13 cellular contexts compared by ENCODE assay signal in genomic region chr12:3119745-3120660, GRCh38. TPM values are rescaled to one million over a fixed set of nuclear protein-coding genes. Genes with fewer than 3 reads are reported as not detected.
DNase-seq lines count a peak whose midpoint lies in the region; ATAC-seq, FAIRE-seq and TF ChIP-seq lines count a peak whose summit lies in the region.
"Had no signal": no experiment of that assay in that cellular context is flagged by ENCODE, and none has a peak within 500 bp of the region (broad histone marks: within the 10 kb centered on the region; RNA-seq: fewer than 3 reads in every experiment).

No MANE protein-coding gene starts in this region.

- TF ChIP-seq CTCF in choroid plexus epithelial cell (conservative IDR thresholded peaks at IDR 0.05; ENCODE audit: low read depth, low read length) (no peak), keratinocyte (optimal IDR thresholded peaks at IDR 0.05 in 1 of 3, IDR thresholded peaks at IDR 0.05 in 1 of 3, conservative IDR thresholded peaks at IDR 0.05 in 1 of 3; ENCODE audit: extremely low read depth in 1 of 3, insufficient read depth in 2 of 3, low read length in 3 of 3) (no peak), suprapubic skin (IDR thresholded peaks at IDR 0.05) (no peak)

- no peaks in the 10 kb centered on the region for H3K9me1 ChIP-seq in keratinocyte (ENCODE audit: control insufficient read depth, extremely low read depth, insufficient read depth, low read length)

- no peaks in the 10 kb centered on the region for H3K9me3 ChIP-seq in keratinocyte (ENCODE audit: control insufficient read depth, low read depth, low read length)
- H3K9me3 ChIP-seq in suprapubic skin: no peaks in the 10 kb centered on the region
- H3K9me3 ChIP-seq: SJSA1 had no signal

- peak; percentile 20 for DNase-seq in choroid plexus epithelial cell (ENCODE audit: low read depth)
- DNase-seq in keratinocyte (ENCODE audit: low read depth, low spot score): no peak
- no peak for DNase-seq in suprapubic skin (ENCODE audit: low spot score in 2 of 2)
- DNase-seq in H54 (ENCODE audit: insufficient read length, low spot score): no peak
- no peak for DNase-seq in activated T-cell treated with anti-CD3 and anti-CD28 coated beads, Interleukin-2, amount 50 U/mL, for 72 hours
- no peak for DNase-seq in immature natural killer cell
- DNase-seq in T1000 (lab: John Stamatoyannopoulos, UW): no peak
- DNase-seq: activated T-cell treated with anti-CD3 and anti-CD28 coated beads, Interleukin-2, amount 50 U/mL, for 1 hour; naive thymus-derived CD4-positive, alpha-beta T cell; NCI-H1417 treated with DMSO at 0.1 percent for 48 hours had no signal

- H3K4me1 Mint-ChIP-seq in activated T-cell treated with anti-CD3 and anti-CD28 coated beads, Interleukin-2, amount 50 U/mL, for 72 hours (ENCODE audit: low read depth): peaks cover 21% of the 10 kb centered on the region
- peaks cover 0 to 5% of the 10 kb centered on the region in 2 donors for H3K4me1 Mint-ChIP-seq in immature natural killer cell

- ATAC-seq in activated T-cell treated with anti-CD3 and anti-CD28 coated beads, Interleukin-2, amount 50 U/mL, for 72 hours (replicated peaks in 1 of 2): no peak
- ATAC-seq: naive thymus-derived CD4-positive, alpha-beta T cell had no signal

- peak overlapping the region; percentile 80 for H3K4me2 ChIP-seq in keratinocyte (ENCODE audit: control insufficient read depth, extremely low read depth, insufficient read depth, low read depth, low read length)

- no peaks in the 10 kb centered on the region for H4K20me1 ChIP-seq in keratinocyte (ENCODE audit: control insufficient read depth, extremely low read depth, insufficient read depth, low read length)

- H3K4me1 ChIP-seq in keratinocyte (ENCODE audit: control insufficient read depth, extremely low read depth, insufficient read depth, low read length): peaks cover 62% of the 10 kb centered on the region
- H3K4me1 ChIP-seq in suprapubic skin: peaks cover 47% of the 10 kb centered on the region

- H3K36me3 ChIP-seq in keratinocyte (ENCODE audit: control insufficient read depth in 2 of 2, extremely low read depth in 1 of 2, insufficient read depth in 2 of 2, low read length in 2 of 2) (no peaks in the 10 kb centered on the region), suprapubic skin (no peaks in the 10 kb centered on the region)
- H3K36me3 ChIP-seq: SJSA1 had no signal

- no peak for TF ChIP-seq EP300 in Ishikawa (IDR thresholded peaks at IDR 0.05; ENCODE audit: borderline replicate concordance)
- no peak for TF ChIP-seq EP300 in suprapubic skin (IDR thresholded peaks at IDR 0.05)

- TF ChIP-seq RAD21 in Ishikawa (IDR thresholded peaks at IDR 0.05; ENCODE audit: low read depth): no peak

- no peak for TF ChIP-seq POLR2A in suprapubic skin (IDR thresholded peaks at IDR 0.05)
- no peak for TF ChIP-seq POLR2A in H54 (IDR thresholded peaks at IDR 0.05; ENCODE audit: low read depth, low read length)

- no peaks in the 10 kb centered on the region for H3K27me3 ChIP-seq in keratinocyte (ENCODE audit: control insufficient read depth, extremely low read depth, insufficient read depth, low read length)
- H3K27me3 ChIP-seq in suprapubic skin: no peaks in the 10 kb centered on the region
- H3K27me3 ChIP-seq: SJSA1 had no signal

- H3K4me3 Mint-ChIP-seq in activated T-cell treated with anti-CD3 and anti-CD28 coated beads, Interleukin-2, amount 50 U/mL, for 72 hours: no peak overlapping the region
- no peak overlapping the region for H3K4me3 Mint-ChIP-seq in immature natural killer cell

- peaks cover 20% of the 10 kb centered on the region for H3K27me3 Mint-ChIP-seq in activated T-cell treated with anti-CD3 and anti-CD28 coated beads, Interleukin-2, amount 50 U/mL, for 72 hours (ENCODE audit: low read depth)
- peaks cover 0 to 10% (median 3%) of the 10 kb centered on the region in 3 donors for H3K27me3 Mint-ChIP-seq in immature natural killer cell (ENCODE audit: low read depth in 3 of 3)

- 52% methylated on average over 18 of the region's 18 CpGs for WGBS in suprapubic skin

- no peak overlapping the region for H3K4me3 ChIP-seq in choroid plexus epithelial cell (ENCODE audit: low read depth, low read length)
- H3K4me3 ChIP-seq in keratinocyte (ENCODE audit: control insufficient read depth in 2 of 3, extremely low read depth in 1 of 3, insufficient read depth in 2 of 3, low read depth in 1 of 3, low read length in 3 of 3): peak overlapping the region in 2 of 3 experiments; percentile 24 to 30
- H3K4me3 ChIP-seq in suprapubic skin: no peak overlapping the region
- H3K4me3 ChIP-seq: SJSA1 had no signal

- H2AFZ ChIP-seq in keratinocyte (ENCODE audit: control insufficient read depth, low read length): peak overlapping the region; percentile 55

- peaks cover 3% of the 10 kb centered on the region for H3K79me2 ChIP-seq in keratinocyte (ENCODE audit: control insufficient read depth, insufficient read depth, low read length)

- no peaks in the 10 kb centered on the region for H3K9me3 Mint-ChIP-seq in activated T-cell treated with anti-CD3 and anti-CD28 coated beads, Interleukin-2, amount 50 U/mL, for 72 hours
- H3K9me3 Mint-ChIP-seq in immature natural killer cell: no peaks in the 10 kb centered on the region

- no peak overlapping the region for H3K27ac Mint-ChIP-seq in activated T-cell treated with anti-CD3 and anti-CD28 coated beads, Interleukin-2, amount 50 U/mL, for 72 hours
- no peak overlapping the region for H3K27ac Mint-ChIP-seq in immature natural killer cell

- FAIRE-seq in keratinocyte (lab: Jason Lieb, UNC) (peak; percentile 69), H54 (lab: Jason Lieb, UNC) (no peak)
- FAIRE-seq: endometrium had no signal

- H3K9ac ChIP-seq in keratinocyte (ENCODE audit: control insufficient read depth, extremely low read depth, insufficient read depth, low read length): peak overlapping the region; percentile 64

- dilution Hi-C loops in keratinocyte (cut with MboI; ENCODE audit: extremely low pct_ligation_motif_present, low sequenced_read_pairs): no loop called here

- H3K36me3 Mint-ChIP-seq in activated T-cell treated with anti-CD3 and anti-CD28 coated beads, Interleukin-2, amount 50 U/mL, for 72 hours (ENCODE audit: insufficient read depth in 2 of 2): no peaks in the 10 kb centered on the region
- H3K36me3 Mint-ChIP-seq in immature natural killer cell: no peaks in the 10 kb centered on the region
- H3K36me3 Mint-ChIP-seq: naive thymus-derived CD4-positive, alpha-beta T cell had no signal

- H3K27ac ChIP-seq in keratinocyte (ENCODE audit: control insufficient read depth, insufficient read depth, low read length): peak overlapping the region; percentile 71
- peak overlapping the region; percentile 41 for H3K27ac ChIP-seq in suprapubic skin
- H3K27ac ChIP-seq: SJSA1 had no signal

TF ChIP-seq in Ishikawa, 13 proteins besides CTCF, POLR2A, EP300 and RAD21:
- TF ChIP-seq TCF12 (IDR thresholded peaks at IDR 0.05; ENCODE audit: low read depth) (0 out of 2 replicates have a peak, but pooled peaks have one; percentile 11), NFIC (IDR thresholded peaks at IDR 0.05) (no peak; the same call in 1 of the 2 replicates), TEAD4 (IDR thresholded peaks at IDR 0.05) (peak; percentile 56; the same call in 1 of the 2 replicates), ZBTB7A (IDR thresholded peaks at IDR 0.05; ENCODE audit: low read depth) (0 out of 2 replicates have a peak, but pooled peaks have one; percentile 12), EGR1 (IDR thresholded peaks at IDR 0.05) (peak; percentile 67)

RNA-seq across cellular contexts. Expression of gene TSPAN9, which starts 42.8 kb away (rescaled TPM):
- polyA plus RNA-seq in keratinocyte (27.5 to 39.5 TPM (median 36.2 TPM) in 3 replicates), immature natural killer cell (under 1 TPM in 1 of 3 donors, not detected in 2; 0.44 TPM)
- 8.1 TPM for polyA plus RNA-seq in keratinocyte (2011; ENCODE audit: low read depth)
- 16.4 and 18.7 TPM in 2 replicates for polyA plus RNA-seq in keratinocyte (2011; cell fraction: cytosol; rRNA removed)
- polyA plus RNA-seq in keratinocyte (2011; cell fraction: nucleus; rRNA removed): 54.8 and 72.2 TPM in 2 replicates
- polyA plus RNA-seq in keratinocyte (2012; ENCODE audit: low replicate concordance): 9.1 and 32.9 TPM in 2 replicates
- 29.9 to 42.2 TPM (median 33.7 TPM) in 3 replicates for polyA minus RNA-seq in keratinocyte
- 11.1 TPM for polyA minus RNA-seq in keratinocyte (2011; cell fraction: cytosol; rRNA and poly(A)+ RNA removed)
- 25.3 and 39.2 TPM in 2 replicates for polyA minus RNA-seq in keratinocyte (2011; cell fraction: nucleus; rRNA and poly(A)+ RNA removed)
- 10 to 100 TPM; 27.8 to 47.2 (median 34.3) TPM for total RNA-seq in suprapubic skin
- 1 to 10 TPM in 1 of 2 donors, under 1 TPM in 1; 0.58 to 1.2 TPM for total RNA-seq in activated T-cell treated with anti-CD3 and anti-CD28 coated beads, Interleukin-2, amount 50 U/mL, for 72 hours

Comparison
In these comparisons a context has a peak if more than half of its experiments do, and no peak if none do; other contexts are left out.
1. H3K4me3 ChIP-seq: peak in keratinocyte (2 of 3); none in choroid plexus epithelial cell (single experiment) and suprapubic skin (single experiment).
2. RNA of gene TSPAN9, which starts 42.8 kb away (total RNA-seq): 27.8 to 47.2 TPM in suprapubic skin; 0.58 to 1.2 TPM in activated T-cell treated with anti-CD3 and anti-CD28 coated beads, Interleukin-2, amount 50 U/mL, for 72 hours; every median in the first group is over 10 times any median in the second.